Comparison of ENCODE assay signal across 9 cellular contexts in genomic region chr5:56323505-56323904, GRCh38.
DNase-seq lines count a peak whose midpoint lies in the region; TF ChIP-seq lines count a peak whose summit lies in the region.
"Had no signal": no experiment of that assay in that cellular context is flagged by ENCODE, and none has a peak within 500 bp of the region (broad histone marks: within the 10 kb centered on the region; RNA-seq: fewer than 3 reads in every experiment).

No MANE protein-coding gene starts in this region.

- no peak overlapping the region for H3K4me3 ChIP-seq in foreskin fibroblast (ENCODE audit: low read depth in 1 of 2, low read length in 2 of 2)
- no peak overlapping the region for H3K4me3 ChIP-seq in smooth muscle cell
- no peak overlapping the region for H3K4me3 ChIP-seq in OCI-LY7 (ENCODE audit: low read depth, low read length, poor library complexity, severe bottlenecking)
- H3K4me3 ChIP-seq in ascending aorta = no peak overlapping the region

- WGBS in smooth muscle cell (ENCODE audit: low lambda C conversion rate) = 7% methylated on average over 2 of the region's 2 CpGs

- peak; percentile 42 for DNase-seq in activated naive CD4-positive, alpha-beta T cell treated with anti-CD3 and anti-CD28 coated beads for 36 hours
- no peak for DNase-seq in activated naive CD4-positive, alpha-beta T cell treated with anti-CD3 and anti-CD28 coated beads, Interleukin-2, amount 50 U/mL, for 16 hours
- DNase-seq in SK-MEL-5 (ENCODE audit: low read depth, low spot score) = peak; percentile 69
- DNase-seq in foreskin fibroblast = peak; percentile 76 to 77
- no peak for DNase-seq in smooth muscle cell (lab: John Stamatoyannopoulos, UW; ENCODE audit: unreplicated experiment)
- no peak for DNase-seq in OCI-LY7 (ENCODE audit: low spot score)
- no peak for DNase-seq in NCI-H510A treated with DMSO at 0.1 percent for 48 hours (lab: John Stamatoyannopoulos, UW)
- no peak for DNase-seq in ascending aorta (ENCODE audit: low spot score in 2 of 2)

- in situ Hi-C loops in SK-MEL-5 (cut with HindIII; ENCODE audit: low pct_unique_long_range_greater_than_20kb, low sequenced_read_pairs) = no loop called here

- CTCF ChIA-PET in activated naive CD4-positive, alpha-beta T cell treated with anti-CD3 and anti-CD28 coated beads for 36 hours (lab: Charles Lee) = interaction anchor here (0.9 to 1.4 kb wide), 4 partner anchors 10 to 510 kb away, joined by 3 read pairs; no protein-coding TSS in a partner anchor
- CTCF ChIA-PET in OCI-LY7 (lab: Charles Lee; ENCODE audit: unreplicated experiment) = no interaction called here

- H2AFZ ChIP-seq in smooth muscle cell (ENCODE audit: low read depth) = no peak overlapping the region
- H2AFZ ChIP-seq in OCI-LY7 (ENCODE audit: low read length) = no peak overlapping the region

- POLR2A ChIA-PET in OCI-LY7 (lab: Charles Lee) = interaction anchor here (1.0 to 1.2 kb wide), 2 partner anchors 17 to 573 kb away, joined by 3 to 4 read pairs; no protein-coding TSS in a partner anchor

- H3K79me2 ChIP-seq in smooth muscle cell (ENCODE audit: low read depth) (peaks cover 3% of the 10 kb centered on the region), OCI-LY7 (ENCODE audit: insufficient read depth, low read depth, low read length) (no peaks in the 10 kb centered on the region)

- H3K27me3 ChIP-seq in smooth muscle cell (ENCODE audit: low read depth) = no peaks in the 10 kb centered on the region
- H3K27me3 ChIP-seq in ascending aorta = no peaks in the 10 kb centered on the region

- no peak for TF ChIP-seq CTCF in foreskin fibroblast (IDR thresholded peaks at IDR 0.05; ENCODE audit: low read depth, low read length)
- TF ChIP-seq CTCF in smooth muscle cell (IDR thresholded peaks at IDR 0.05; ENCODE audit: borderline replicate concordance, insufficient read depth, poor library complexity, severe bottlenecking) = no peak
- TF ChIP-seq CTCF in OCI-LY7 (conservative IDR thresholded peaks at IDR 0.05; ENCODE audit: low read length) = no peak
- TF ChIP-seq CTCF in ascending aorta (IDR thresholded peaks at IDR 0.05) = no peak

- H3K9me2 ChIP-seq in OCI-LY7 (ENCODE audit: insufficient read depth, low read length) = no peaks in the 10 kb centered on the region

- peaks cover 34% of the 10 kb centered on the region for H3K4me1 Mint-ChIP-seq in activated naive CD4-positive, alpha-beta T cell treated with anti-CD3 and anti-CD28 coated beads for 36 hours (ENCODE audit: low read depth)

- H3K9me3 Mint-ChIP-seq in activated naive CD4-positive, alpha-beta T cell treated with anti-CD3 and anti-CD28 coated beads for 36 hours = no peaks in the 10 kb centered on the region

- no peaks in the 10 kb centered on the region for H4K20me1 ChIP-seq in smooth muscle cell (ENCODE audit: low read depth)
- H4K20me1 ChIP-seq in OCI-LY7 (ENCODE audit: insufficient read depth, low read length) = no peaks in the 10 kb centered on the region

- H3K4me3 Mint-ChIP-seq in activated naive CD4-positive, alpha-beta T cell treated with anti-CD3 and anti-CD28 coated beads for 36 hours = no peak overlapping the region
- H3K4me3 Mint-ChIP-seq: CD14-positive monocyte had no signal

- H3K36me3 ChIP-seq in smooth muscle cell (ENCODE audit: low read depth) = no peaks in the 10 kb centered on the region
- H3K36me3 ChIP-seq in OCI-LY7 (ENCODE audit: insufficient read depth, low read length) = no peaks in the 10 kb centered on the region
- no peaks in the 10 kb centered on the region for H3K36me3 ChIP-seq in ascending aorta

- no peaks in the 10 kb centered on the region for H3K27me3 Mint-ChIP-seq in activated naive CD4-positive, alpha-beta T cell treated with anti-CD3 and anti-CD28 coated beads for 36 hours (ENCODE audit: low read depth)

- H3K9me3 ChIP-seq in smooth muscle cell (replicated peaks; ENCODE audit: low read depth) = no peaks in the 10 kb centered on the region
- no peaks in the 10 kb centered on the region for H3K9me3 ChIP-seq in OCI-LY7 (ENCODE audit: low read length)
- H3K9me3 ChIP-seq in ascending aorta = no peaks in the 10 kb centered on the region

- peak overlapping the region; percentile 63 for H3K27ac ChIP-seq in smooth muscle cell (ENCODE audit: low read depth)
- no peak overlapping the region for H3K27ac ChIP-seq in OCI-LY7 (ENCODE audit: low read depth, low read length, poor library complexity, severe bottlenecking)
- H3K27ac ChIP-seq in ascending aorta = no peak overlapping the region

- no peak overlapping the region for H3K9ac ChIP-seq in smooth muscle cell (ENCODE audit: low read depth)

- intact Hi-C loops in activated naive CD4-positive, alpha-beta T cell treated with anti-CD3 and anti-CD28 coated beads for 36 hours (cut with micrococcal nuclease) = loop anchor here (10.0 kb wide), 2 partner anchors 329 to 959 kb away; partner anchors contain the start of gene IL6ST
- intact Hi-C loops in OCI-LY7 (cut with micrococcal nuclease; ENCODE audit: unreplicated experiment) = no loop called here
- intact Hi-C loops in ascending aorta (cut with DNase I) = no loop called here

- H3K4me1 ChIP-seq in smooth muscle cell (ENCODE audit: low read depth) (peaks cover 22% of the 10 kb centered on the region), OCI-LY7 (ENCODE audit: insufficient read depth, low read length, poor library complexity, severe bottlenecking) (no peaks in the 10 kb centered on the region), ascending aorta (peaks cover 0 to 15% of the 10 kb centered on the region in 2 donors)

- no TSS peak for BruUV-seq in OCI-LY7 (replicated peaks; lab: Mats Ljungman, UMichigan)

- H3K27ac Mint-ChIP-seq in activated naive CD4-positive, alpha-beta T cell treated with anti-CD3 and anti-CD28 coated beads for 36 hours = no peak overlapping the region

- H3F3A ChIP-seq in smooth muscle cell (ENCODE audit: low read depth) = peaks cover 36% of the 10 kb centered on the region

- peak overlapping the region; percentile 9 for H3K4me2 ChIP-seq in smooth muscle cell
- H3K4me2 ChIP-seq in OCI-LY7 (ENCODE audit: low read length) = no peak overlapping the region

- H3K36me3 Mint-ChIP-seq in activated naive CD4-positive, alpha-beta T cell treated with anti-CD3 and anti-CD28 coated beads for 36 hours (ENCODE audit: low read depth) = no peaks in the 10 kb centered on the region
- H3K36me3 Mint-ChIP-seq: CD14-positive monocyte had no signal

Comparison
In these comparisons a context has a peak if more than half of its experiments do, and no peak if none do; other contexts are left out.
1. DNase-seq: peak in activated naive CD4-positive, alpha-beta T cell treated with anti-CD3 and anti-CD28 coated beads for 36 hours (single experiment), SK-MEL-5 (single experiment) and foreskin fibroblast (2 of 2); none in activated naive CD4-positive, alpha-beta T cell treated with anti-CD3 and anti-CD28 coated beads, Interleukin-2, amount 50 U/mL, for 16 hours (single experiment), smooth muscle cell (single experiment), OCI-LY7 (single experiment), NCI-H510A treated with DMSO at 0.1 percent for 48 hours (single experiment) and ascending aorta (0 of 2).